ENCODE assay signal across 8 cellular contexts in the genomic region with DNA sequence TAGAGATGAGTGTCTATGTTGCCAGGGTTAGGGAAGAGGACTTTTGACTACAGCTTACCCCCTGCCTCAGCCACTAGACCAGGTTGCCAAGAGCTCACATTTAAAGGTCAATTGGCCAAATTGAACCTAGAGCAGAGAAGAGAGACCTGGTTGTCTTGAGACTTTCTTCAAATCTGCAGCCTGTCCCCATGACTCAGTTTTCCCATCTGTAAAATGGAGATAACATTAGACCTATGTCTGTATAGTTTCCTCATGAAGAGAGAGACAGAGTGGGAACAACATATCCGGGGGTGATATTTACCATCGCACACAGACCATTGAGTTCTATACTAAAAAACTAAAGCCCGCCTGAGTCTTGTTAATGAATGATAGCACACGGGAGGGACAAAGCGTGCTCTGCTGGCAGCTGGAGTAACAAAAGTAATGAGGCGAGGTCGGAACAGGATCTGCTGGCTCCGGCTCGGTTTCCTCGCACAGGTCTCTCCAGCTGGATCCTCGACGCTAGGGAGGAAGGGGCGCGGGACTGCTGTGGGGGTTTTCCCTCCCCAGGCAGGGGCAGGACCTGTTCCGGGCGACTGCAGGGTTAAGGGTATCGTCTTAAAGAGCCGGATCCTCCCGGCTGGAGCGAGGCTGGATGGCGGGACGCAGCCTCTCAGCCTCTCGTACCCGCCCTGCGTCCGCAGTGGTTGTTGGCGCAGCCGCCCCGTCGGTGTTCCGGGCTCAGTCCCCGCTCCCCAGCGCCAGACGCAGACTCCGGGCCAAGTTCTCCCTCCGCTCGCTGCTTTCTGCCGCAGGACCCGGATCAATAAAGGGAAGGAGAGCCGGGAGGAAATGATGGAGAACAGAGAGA. TPM values are rescaled to one million over a fixed set of nuclear protein-coding genes. Genes with fewer than 3 reads are reported as not detected.
DNase-seq lines count a peak whose midpoint lies in the region; ATAC-seq lines count a peak whose summit lies in the region.

No MANE protein-coding gene starts in this region.

- DNase-seq in ELF-1 (ENCODE audit: low read depth, low spot score) (peak; percentile 54), NCI-H510A (lab: John Stamatoyannopoulos, UW) (peak; percentile 37), ecto neural progenitor cell (ENCODE audit: low spot score) (peak; percentile 61), SK-N-DZ (ENCODE audit: low spot score) (no peak)
- DNase-seq in activated effector memory CD4-positive, alpha-beta T cell treated with Interleukin-2 at 50 U/mL for 16 hours: no peak

- peaks cover 22% of the 10 kb centered on the region for H3K27me3 ChIP-seq in muscle layer of duodenum (ENCODE audit: low read depth, low read length)

- peaks cover 0 to 25% of the 10 kb centered on the region in 2 donors for H3K4me1 ChIP-seq in muscle layer of duodenum (ENCODE audit: control insufficient read depth in 1 of 2, insufficient read depth in 2 of 2, low read length in 2 of 2)

- H3K9me3 ChIP-seq in muscle layer of duodenum (ENCODE audit: control insufficient read depth in 1 of 2, low read length in 2 of 2): no peaks in the 10 kb centered on the region

- H3K27ac ChIP-seq in muscle layer of duodenum (ENCODE audit: low read length): no peak overlapping the region

- ATAC-seq in HG03442 (IDR thresholded peaks at IDR 0.05; ENCODE audit: unreplicated experiment) (no peak), HG03460 (IDR thresholded peaks at IDR 0.05; ENCODE audit: unreplicated experiment) (no peak)

- no peaks in the 10 kb centered on the region for H3K36me3 ChIP-seq in muscle layer of duodenum (ENCODE audit: control insufficient read depth in 1 of 2, insufficient read depth in 2 of 2, low read length in 2 of 2)

- H3K4me3 ChIP-seq in muscle layer of duodenum (ENCODE audit: low read depth in 1 of 2, low read length in 2 of 2): peak overlapping the region; percentile 38 to 68

RNA-seq across cellular contexts. Expression of a gene that starts 1.4 kb away (rescaled TPM):
- polyA plus RNA-seq in SK-N-DZ (2014; cell fraction: cytosol; rRNA removed): 0.03 and 0.14 TPM in 2 replicates
- polyA plus RNA-seq in SK-N-DZ (2014; cell fraction: nucleus; rRNA removed): 3.2 TPM in 1 of 2 replicates, not detected in the other

Comparison
In these comparisons a context has a peak if more than half of its experiments do, and no peak if none do; other contexts are left out.
1. DNase-seq: peak in ELF-1 (single experiment), NCI-H510A (single experiment) and ecto neural progenitor cell (single experiment); none in SK-N-DZ (single experiment) and activated effector memory CD4-positive, alpha-beta T cell treated with Interleukin-2 at 50 U/mL for 16 hours (single experiment).